In the genomic region with DNA sequence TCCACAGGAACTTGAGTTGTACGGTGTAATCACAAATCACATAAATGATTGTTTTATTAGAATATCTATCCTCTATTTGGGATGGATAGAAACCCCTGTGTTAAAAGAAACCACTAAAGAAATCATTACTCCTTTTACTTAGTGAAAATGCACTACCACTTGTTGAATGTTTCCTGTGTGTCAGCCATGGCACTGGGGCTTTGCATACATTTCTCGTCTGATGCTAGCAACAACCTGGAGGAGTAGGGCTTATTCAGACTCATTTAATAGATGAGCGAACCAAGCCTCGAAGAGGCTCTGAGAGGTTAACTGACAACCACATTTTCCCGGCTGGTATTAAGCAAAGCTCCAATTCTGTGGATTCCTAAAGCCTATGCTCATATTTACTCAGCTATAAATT, we compare ENCODE assay signal across 8 cellular contexts.
DNase-seq lines count a peak whose midpoint lies in the region; ATAC-seq and TF ChIP-seq lines count a peak whose summit lies in the region.

No MANE protein-coding gene starts in this region.

- intact Hi-C loops in ovary (cut with DNase I), result no loop called here

- no peaks in the 10 kb centered on the region for H3K27me3 Mint-ChIP-seq in WTC11 (ENCODE audit: low read depth)

- POLR2A ChIA-PET in HEK293 (lab: Yijun Ruan, JAX) (no interaction called here), WTC11 (lab: Charles Lee) (interaction anchor here (0.6 kb wide), 1 partner anchor 660 kb away, joined by 3 read pairs; no protein-coding TSS in a partner anchor)

- H3K27ac ChIP-seq in HEK293 (ENCODE audit: extremely low read depth, low read depth, low read length) (no peak overlapping the region), iPS-20b (ENCODE audit: low read length) (no peak overlapping the region), ovary (peak overlapping the region in 1 of 2 donors; percentile 63)

- no peak overlapping the region for H3K4me3 Mint-ChIP-seq in WTC11
- H3K4me3 Mint-ChIP-seq in stimulated activated effector memory CD8-positive, alpha-beta T cell treated with anti-CD3 and anti-CD28 coated beads, Interleukin-12 subunit alpha, Interleukin-12 subunit beta, amount 100 ng/mL, for 72 hours, result peak overlapping the region; percentile 73

- 72 to 77% (median 76%) methylated on average over 5 of the region's 5 CpGs for WGBS in ovary, 3 donors

- CTCF ChIA-PET in HEK293 (lab: Yijun Ruan, JAX), result no interaction called here
- CTCF ChIA-PET in WTC11 (lab: Charles Lee), result interaction anchor here (1.3 to 1.5 kb wide), 2 partner anchors 15 to 283 kb away, joined by 3 to 4 read pairs; no protein-coding TSS in a partner anchor

- TF ChIP-seq EP300 in ovary (IDR thresholded peaks at IDR 0.05), result no peak

- H3K27ac Mint-ChIP-seq in WTC11, result peak overlapping the region; percentile 39
- peak overlapping the region; percentile 94 for H3K27ac Mint-ChIP-seq in stimulated activated effector memory CD8-positive, alpha-beta T cell treated with anti-CD3 and anti-CD28 coated beads, Interleukin-12 subunit alpha, Interleukin-12 subunit beta, amount 100 ng/mL, for 72 hours

- no peak for TF ChIP-seq POLR2A in ovary (IDR thresholded peaks at IDR 0.05)

- 0 out of 2 replicates have a peak, but pooled peaks cover 4% of the 10 kb centered on the region for H3K9me3 Mint-ChIP-seq in WTC11
- H3K9me3 Mint-ChIP-seq in stimulated activated effector memory CD8-positive, alpha-beta T cell treated with anti-CD3 and anti-CD28 coated beads, Interleukin-12 subunit alpha, Interleukin-12 subunit beta, amount 100 ng/mL, for 72 hours, result no peaks in the 10 kb centered on the region

- no peaks in the 10 kb centered on the region for H3K27me3 ChIP-seq in iPS-20b (ENCODE audit: insufficient read depth, low read length)
- H3K27me3 ChIP-seq in ovary, result no peaks in the 10 kb centered on the region

- DNase-seq in WTC11 (ENCODE audit: low spot score) (no peak), ovary (no peak), NCI-H2107 treated with DMSO at 0.1 percent for 48 hours (lab: John Stamatoyannopoulos, UW; ENCODE audit: unreplicated experiment) (no peak), COR-L47 (lab: John Stamatoyannopoulos, UW) (no peak), NCI-H345 treated with DMSO at 0.1 percent for 48 hours (lab: John Stamatoyannopoulos, UW; ENCODE audit: unreplicated experiment) (no peak)
- DNase-seq in stimulated activated effector memory CD8-positive, alpha-beta T cell treated with anti-CD3 and anti-CD28 coated beads, Interleukin-12 subunit alpha, Interleukin-12 subunit beta, amount 100 ng/mL, for 72 hours (ENCODE audit: low spot score in 2 of 2), result no peak

- H3K9me3 ChIP-seq in HEK293 (ENCODE audit: control insufficient read depth, insufficient read depth, low read depth, low read length), result no peaks in the 10 kb centered on the region
- H3K9me3 ChIP-seq in iPS-20b (ENCODE audit: insufficient read depth, low read depth, low read length), result no peaks in the 10 kb centered on the region
- no peaks in the 10 kb centered on the region for H3K9me3 ChIP-seq in ovary

- H3K4me3 ChIP-seq in HEK293 (ENCODE audit: low read depth, low read length) (no peak overlapping the region), iPS-20b (ENCODE audit: low read length) (no peak overlapping the region), ovary (no peak overlapping the region)

- ATAC-seq in WTC11, result no peak
- peak; percentile 45 for ATAC-seq in stimulated activated effector memory CD8-positive, alpha-beta T cell treated with anti-CD3 and anti-CD28 coated beads, Interleukin-12 subunit alpha, Interleukin-12 subunit beta, amount 100 ng/mL, for 72 hours

- peak overlapping the region; percentile 22; the same call in 1 of the 2 replicates for H3K9ac ChIP-seq in iPS-20b (ENCODE audit: low read depth, low read length)

- no peaks in the 10 kb centered on the region for H3K4me1 ChIP-seq in HEK293 (ENCODE audit: control insufficient read depth, insufficient read depth, low read length)
- H3K4me1 ChIP-seq in iPS-20b (ENCODE audit: insufficient read depth, low read length), result peaks cover 14% of the 10 kb centered on the region; the same call in 1 of the 2 replicates
- H3K4me1 ChIP-seq in ovary (ENCODE audit: insufficient read depth), result peaks cover 5% of the 10 kb centered on the region

- H3K36me3 ChIP-seq in HEK293 (ENCODE audit: control insufficient read depth in 2 of 2, insufficient read depth in 1 of 2, low read length in 2 of 2), result no peaks in the 10 kb centered on the region
- no peaks in the 10 kb centered on the region for H3K36me3 ChIP-seq in iPS-20b (ENCODE audit: insufficient read depth, low read depth, low read length)
- no peaks in the 10 kb centered on the region for H3K36me3 ChIP-seq in ovary

- H3K4me1 Mint-ChIP-seq in WTC11, result peaks cover 27% of the 10 kb centered on the region
- peaks cover 48% of the 10 kb centered on the region for H3K4me1 Mint-ChIP-seq in stimulated activated effector memory CD8-positive, alpha-beta T cell treated with anti-CD3 and anti-CD28 coated beads, Interleukin-12 subunit alpha, Interleukin-12 subunit beta, amount 100 ng/mL, for 72 hours

- TF ChIP-seq CTCF in HEK293 (tag by site-specific recombination; IDR thresholded peaks at IDR 0.05), result no peak
- TF ChIP-seq CTCF in WTC11 (IDR thresholded peaks at IDR 0.05), result no peak
- no peak for TF ChIP-seq CTCF in ovary (IDR thresholded peaks at IDR 0.05)

- H3K36me3 Mint-ChIP-seq in WTC11, result no peaks in the 10 kb centered on the region
- peaks cover 6% of the 10 kb centered on the region for H3K36me3 Mint-ChIP-seq in stimulated activated effector memory CD8-positive, alpha-beta T cell treated with anti-CD3 and anti-CD28 coated beads, Interleukin-12 subunit alpha, Interleukin-12 subunit beta, amount 100 ng/mL, for 72 hours

TF ChIP-seq in HEK293, 187 proteins besides CTCF, POLR2A, EP300 and RAD21 (continues in another document):
- TF ChIP-seq ZNF18 (tag by site-specific recombination; IDR thresholded peaks at IDR 0.05), result no peak
- no peak for TF ChIP-seq ZNF558 (tag by site-specific recombination; IDR thresholded peaks at IDR 0.05)
- TF ChIP-seq ZNF324 (tag by site-specific recombination; IDR thresholded peaks at IDR 0.05), result no peak
- TF ChIP-seq ZSCAN4 (tag by site-specific recombination; IDR thresholded peaks at IDR 0.05), result no peak
- no peak for TF ChIP-seq ZBTB1 (tag by site-specific recombination; IDR thresholded peaks at IDR 0.05)
- TF ChIP-seq SCRT1 (tag by site-specific recombination; IDR thresholded peaks at IDR 0.05; ENCODE audit: borderline replicate concordance), result peak; percentile 14; the same call in 1 of the 2 replicates
- TF ChIP-seq ZNF394 (tag by site-specific recombination; IDR thresholded peaks at IDR 0.05; ENCODE audit: borderline replicate concordance), result no peak

TF ChIP-seq in WTC11, 78 proteins besides CTCF, POLR2A, EP300 and RAD21 (continues in another document):
- TF ChIP-seq SMAD4 (CRISPR knock-in tag; IDR thresholded peaks at IDR 0.05), result no peak
- no peak for TF ChIP-seq ZNF232 (CRISPR knock-in tag; IDR thresholded peaks at IDR 0.05)
- TF ChIP-seq, protein P1, sequence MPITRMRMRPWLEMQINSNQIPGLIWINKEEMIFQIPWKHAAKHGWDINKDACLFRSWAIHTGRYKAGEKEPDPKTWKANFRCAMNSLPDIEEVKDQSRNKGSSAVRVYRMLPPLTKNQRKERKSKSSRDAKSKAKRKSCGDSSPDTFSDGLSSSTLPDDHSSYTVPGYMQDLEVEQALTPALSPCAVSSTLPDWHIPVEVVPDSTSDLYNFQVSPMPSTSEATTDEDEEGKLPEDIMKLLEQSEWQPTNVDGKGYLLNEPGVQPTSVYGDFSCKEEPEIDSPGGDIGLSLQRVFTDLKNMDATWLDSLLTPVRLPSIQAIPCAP (CRISPR knock-in tag; IDR thresholded peaks at IDR 0.05), result no peak
- no peak for TF ChIP-seq ZNF317 (CRISPR knock-in tag; IDR thresholded peaks at IDR 0.05; ENCODE audit: borderline replicate concordance, low read depth)
- TF ChIP-seq, protein P2, sequence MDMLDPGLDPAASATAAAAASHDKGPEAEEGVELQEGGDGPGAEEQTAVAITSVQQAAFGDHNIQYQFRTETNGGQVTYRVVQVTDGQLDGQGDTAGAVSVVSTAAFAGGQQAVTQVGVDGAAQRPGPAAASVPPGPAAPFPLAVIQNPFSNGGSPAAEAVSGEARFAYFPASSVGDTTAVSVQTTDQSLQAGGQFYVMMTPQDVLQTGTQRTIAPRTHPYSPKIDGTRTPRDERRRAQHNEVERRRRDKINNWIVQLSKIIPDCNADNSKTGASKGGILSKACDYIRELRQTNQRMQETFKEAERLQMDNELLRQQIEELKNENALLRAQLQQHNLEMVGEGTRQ (CRISPR knock-in tag; IDR thresholded peaks at IDR 0.05), result no peak
- TF ChIP-seq, protein P3, sequence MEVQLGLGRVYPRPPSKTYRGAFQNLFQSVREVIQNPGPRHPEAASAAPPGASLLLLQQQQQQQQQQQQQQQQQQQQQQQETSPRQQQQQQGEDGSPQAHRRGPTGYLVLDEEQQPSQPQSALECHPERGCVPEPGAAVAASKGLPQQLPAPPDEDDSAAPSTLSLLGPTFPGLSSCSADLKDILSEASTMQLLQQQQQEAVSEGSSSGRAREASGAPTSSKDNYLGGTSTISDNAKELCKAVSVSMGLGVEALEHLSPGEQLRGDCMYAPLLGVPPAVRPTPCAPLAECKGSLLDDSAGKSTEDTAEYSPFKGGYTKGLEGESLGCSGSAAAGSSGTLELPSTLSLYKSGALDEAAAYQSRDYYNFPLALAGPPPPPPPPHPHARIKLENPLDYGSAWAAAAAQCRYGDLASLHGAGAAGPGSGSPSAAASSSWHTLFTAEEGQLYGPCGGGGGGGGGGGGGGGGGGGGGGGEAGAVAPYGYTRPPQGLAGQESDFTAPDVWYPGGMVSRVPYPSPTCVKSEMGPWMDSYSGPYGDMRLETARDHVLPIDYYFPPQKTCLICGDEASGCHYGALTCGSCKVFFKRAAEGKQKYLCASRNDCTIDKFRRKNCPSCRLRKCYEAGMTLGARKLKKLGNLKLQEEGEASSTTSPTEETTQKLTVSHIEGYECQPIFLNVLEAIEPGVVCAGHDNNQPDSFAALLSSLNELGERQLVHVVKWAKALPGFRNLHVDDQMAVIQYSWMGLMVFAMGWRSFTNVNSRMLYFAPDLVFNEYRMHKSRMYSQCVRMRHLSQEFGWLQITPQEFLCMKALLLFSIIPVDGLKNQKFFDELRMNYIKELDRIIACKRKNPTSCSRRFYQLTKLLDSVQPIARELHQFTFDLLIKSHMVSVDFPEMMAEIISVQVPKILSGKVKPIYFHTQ (CRISPR knock-in tag; IDR thresholded peaks at IDR 0.05), result no peak
- TF ChIP-seq OVOL2 (CRISPR knock-in tag; IDR thresholded peaks at IDR 0.05; ENCODE audit: borderline replicate concordance), result no peak
- no peak for TF ChIP-seq ZSCAN18 (CRISPR knock-in tag; IDR thresholded peaks at IDR 0.05)
